ENCODE assay signal across 1 cellular context in the genomic region with DNA sequence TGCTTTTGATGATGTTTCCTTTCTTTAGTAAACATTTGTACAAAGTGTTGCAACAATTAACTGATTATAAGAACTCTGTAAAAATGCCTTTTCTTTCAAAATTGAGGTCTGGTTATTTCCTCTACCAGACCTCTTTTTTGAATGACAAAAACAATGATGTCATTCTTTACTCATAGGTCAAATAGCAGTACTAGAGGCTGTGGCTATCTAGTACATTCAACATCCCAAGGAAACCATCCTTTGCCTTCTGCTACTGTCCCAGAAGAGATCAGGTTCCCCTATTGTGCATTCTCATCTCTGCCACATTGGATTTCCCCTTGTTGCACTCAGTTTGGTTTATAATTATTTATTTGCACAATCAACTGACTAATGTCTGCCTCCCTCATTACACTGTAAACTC.
TF ChIP-seq lines count a peak whose summit lies in the region.

No MANE protein-coding gene starts in this region.

TF ChIP-seq in GM12878, 131 proteins besides CTCF, POLR2A, EP300 and RAD21:
- TF ChIP-seq PBX3 (IDR thresholded peaks at IDR 0.05; ENCODE audit: insufficient replicate concordance, low read depth, low read length): no peak
- TF ChIP-seq ATF7 (IDR thresholded peaks at IDR 0.05; ENCODE audit: low read depth): peak; percentile 93
